1 cellular context compared by ENCODE assay signal in genomic region chr18:49757513-49758262, GRCh38.
TF ChIP-seq lines count a peak whose summit lies in the region.

No MANE protein-coding gene starts in this region.

TF ChIP-seq in GM12878, 131 proteins besides CTCF, POLR2A, EP300 and RAD21 (continued from another document):
- no peak for TF ChIP-seq GABPA (IDR thresholded peaks at IDR 0.05; ENCODE audit: low read depth)
- no peak for TF ChIP-seq IKZF1 (conservative IDR thresholded peaks at IDR 0.05)
- no peak for TF ChIP-seq SP1 (IDR thresholded peaks at IDR 0.05; ENCODE audit: low read depth, low read length)
- no peak for TF ChIP-seq PKNOX1 (IDR thresholded peaks at IDR 0.05)
- no peak for TF ChIP-seq EED (IDR thresholded peaks at IDR 0.05; ENCODE audit: low read depth)
- TF ChIP-seq DPF2 (IDR thresholded peaks at IDR 0.05) = no peak
- TF ChIP-seq FOS (IDR thresholded peaks at IDR 0.05; ENCODE audit: borderline replicate concordance, extremely low read depth, insufficient read length) = no peak
- no peak for TF ChIP-seq CREM (IDR thresholded peaks at IDR 0.05; ENCODE audit: low read depth)
- TF ChIP-seq RFX5 (IDR thresholded peaks at IDR 0.05; ENCODE audit: low read depth, low read length) = no peak
- no peak for TF ChIP-seq CEBPZ (IDR thresholded peaks at IDR 0.05; ENCODE audit: low read depth, low read length)
- no peak for TF ChIP-seq MXI1 (IDR thresholded peaks at IDR 0.05; ENCODE audit: low read depth, low read length)
